ENCODE assay signal across 8 cellular contexts in genomic region chr11:47566166-47566546, GRCh38. TPM values are rescaled to one million over a fixed set of nuclear protein-coding genes. Genes with fewer than 3 reads are reported as not detected.
DNase-seq lines count a peak whose midpoint lies in the region; ATAC-seq and TF ChIP-seq lines count a peak whose summit lies in the region.

No MANE protein-coding gene starts in this region.

- peaks cover 0 to 23% (median 4%) of the 10 kb centered on the region in 4 donors for H3K4me1 ChIP-seq in Peyer's patch
- H3K4me1 ChIP-seq in ovary (ENCODE audit: insufficient read depth), result peaks cover 8% of the 10 kb centered on the region

- ATAC-seq in esophagus mucosa (peak; percentile 20), GM18520 (IDR thresholded peaks at IDR 0.05; ENCODE audit: unreplicated experiment) (no peak)

- TF ChIP-seq POLR2A in Peyer's patch (IDR thresholded peaks at IDR 0.05) (no peak), ovary (IDR thresholded peaks at IDR 0.05) (no peak)

- H3K4me3 ChIP-seq in Peyer's patch (peak overlapping the region; percentile 60 to 98 (median 91)), ovary (peak overlapping the region; percentile 85)

- H3K27ac ChIP-seq in Peyer's patch, result peak overlapping the region; percentile 59 to 82 (median 76)
- peak overlapping the region; percentile 58 to 59 for H3K27ac ChIP-seq in ovary

- DNase-seq in DMS79 treated with DMSO at 0.1 percent for 48 hours (lab: John Stamatoyannopoulos, UW) (peak; percentile 28), DMS79 (lab: John Stamatoyannopoulos, UW) (no peak), Peyer's patch (peak in 1 of 3 donors; percentile 48), ovary (peak in 1 of 5 donors; percentile 40), glomerular visceral epithelial cell (ENCODE audit: extremely low spot score) (no peak)
- no peak for DNase-seq in activated effector memory CD4-positive, alpha-beta T cell treated with Interleukin-2 at 50 U/mL for 16 hours

- no peaks in the 10 kb centered on the region for H3K9me3 ChIP-seq in Peyer's patch
- no peaks in the 10 kb centered on the region for H3K9me3 ChIP-seq in ovary

- TF ChIP-seq CTCF in Peyer's patch (IDR thresholded peaks at IDR 0.05) (no peak), ovary (IDR thresholded peaks at IDR 0.05) (no peak)

- intact Hi-C loops in ovary (cut with DNase I), result no loop called here

- 31 to 45% (median 34%) methylated on average over 16 of the region's 16 CpGs for WGBS in ovary, 3 donors

- no peak for TF ChIP-seq EP300 in ovary (IDR thresholded peaks at IDR 0.05)

- H3K27me3 ChIP-seq in Peyer's patch (no peaks in the 10 kb centered on the region), ovary (no peaks in the 10 kb centered on the region)

- peaks cover 0 to 19% (median 0%) of the 10 kb centered on the region in 3 donors for H3K36me3 ChIP-seq in Peyer's patch
- no peaks in the 10 kb centered on the region for H3K36me3 ChIP-seq in ovary

RNA-seq across cellular contexts. Expression of gene PTPMT1, which starts 0.8 kb away (rescaled TPM):
- total RNA-seq in Peyer's patch, result 10 to 100 TPM; 43.1 to 80.9 (median 65.8) TPM
- total RNA-seq in esophagus mucosa, result 29.6 TPM
- 100 to 1,000 TPM in 1 of 7 donors, 10 to 100 TPM in 6; 33.8 to 103 (median 36.7) TPM for total RNA-seq in ovary
- polyA plus RNA-seq in ovary, result 10 to 100 TPM; 51.0 to 60.7 TPM

RNA-seq across cellular contexts. Expression of gene KBTBD4, which starts 12.6 kb away (rescaled TPM):
- 10 to 100 TPM in 2 of 4 donors, 1 to 10 TPM in 2; 6.6 to 11.9 (median 9.7) TPM for total RNA-seq in Peyer's patch
- total RNA-seq in esophagus mucosa, result 8.0 TPM
- 10 to 100 TPM; 14.4 to 21.6 (median 17.9) TPM for total RNA-seq in ovary
- 10 to 100 TPM; 19.3 to 23.5 TPM for polyA plus RNA-seq in ovary

RNA-seq across cellular contexts. Expression of gene NDUFS3, which starts 12.7 kb away (rescaled TPM):
- total RNA-seq in Peyer's patch (100 to 1,000 TPM; 109 to 152 (median 126) TPM), esophagus mucosa (103 TPM), ovary (10 to 100 TPM; 40.8 to 73.2 (median 60.2) TPM)
- polyA plus RNA-seq in ovary, result 10 to 100 TPM; 61.4 to 76.9 TPM

RNA-seq across cellular contexts. Expression of gene CELF1, which starts 13.2 kb away (rescaled TPM):
- total RNA-seq in Peyer's patch (100 to 1,000 TPM in 3 of 4 donors, 10 to 100 TPM in 1; 90.7 to 134 (median 121) TPM), esophagus mucosa (63.7 TPM), ovary (100 to 1,000 TPM in 1 of 7 donors, 10 to 100 TPM in 6; 64.0 to 109 (median 74.9) TPM)
- 10 to 100 TPM; 25.0 to 48.3 TPM for polyA plus RNA-seq in ovary

RNA-seq across cellular contexts. Expression of gene FAM180B, which starts 20.3 kb away (rescaled TPM):
- total RNA-seq in Peyer's patch (not detected), esophagus mucosa (not detected), ovary (not detected)
- polyA plus RNA-seq in ovary, result under 1 TPM in 1 of 2 donors, not detected in 1; 0.62 TPM
